In the genomic region with DNA sequence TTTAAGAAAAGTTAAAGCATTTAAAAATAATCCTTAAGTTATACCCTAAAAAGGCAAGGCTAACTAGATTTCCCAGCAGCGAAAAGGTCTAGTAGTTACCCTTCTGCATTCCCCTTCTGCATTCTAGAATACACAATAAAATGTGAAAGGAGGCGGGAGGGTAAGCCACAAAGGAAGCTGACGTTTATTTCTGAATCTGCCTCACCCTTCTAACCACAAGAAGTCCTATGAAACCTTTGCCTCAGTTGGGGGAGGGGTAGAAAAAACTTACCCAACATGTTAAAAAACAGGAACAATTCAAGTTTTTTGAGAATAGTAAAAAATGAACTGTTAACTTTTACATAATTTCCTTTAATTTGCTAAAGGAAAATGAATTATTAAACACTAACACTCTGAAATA, we compare ENCODE assay signal across 1 cellular context.
TF ChIP-seq lines count a peak whose summit lies in the region.

No MANE protein-coding gene starts in this region.

TF ChIP-seq in GM23338, 12 proteins besides CTCF, POLR2A, EP300 and RAD21:
- TF ChIP-seq, protein P1, sequence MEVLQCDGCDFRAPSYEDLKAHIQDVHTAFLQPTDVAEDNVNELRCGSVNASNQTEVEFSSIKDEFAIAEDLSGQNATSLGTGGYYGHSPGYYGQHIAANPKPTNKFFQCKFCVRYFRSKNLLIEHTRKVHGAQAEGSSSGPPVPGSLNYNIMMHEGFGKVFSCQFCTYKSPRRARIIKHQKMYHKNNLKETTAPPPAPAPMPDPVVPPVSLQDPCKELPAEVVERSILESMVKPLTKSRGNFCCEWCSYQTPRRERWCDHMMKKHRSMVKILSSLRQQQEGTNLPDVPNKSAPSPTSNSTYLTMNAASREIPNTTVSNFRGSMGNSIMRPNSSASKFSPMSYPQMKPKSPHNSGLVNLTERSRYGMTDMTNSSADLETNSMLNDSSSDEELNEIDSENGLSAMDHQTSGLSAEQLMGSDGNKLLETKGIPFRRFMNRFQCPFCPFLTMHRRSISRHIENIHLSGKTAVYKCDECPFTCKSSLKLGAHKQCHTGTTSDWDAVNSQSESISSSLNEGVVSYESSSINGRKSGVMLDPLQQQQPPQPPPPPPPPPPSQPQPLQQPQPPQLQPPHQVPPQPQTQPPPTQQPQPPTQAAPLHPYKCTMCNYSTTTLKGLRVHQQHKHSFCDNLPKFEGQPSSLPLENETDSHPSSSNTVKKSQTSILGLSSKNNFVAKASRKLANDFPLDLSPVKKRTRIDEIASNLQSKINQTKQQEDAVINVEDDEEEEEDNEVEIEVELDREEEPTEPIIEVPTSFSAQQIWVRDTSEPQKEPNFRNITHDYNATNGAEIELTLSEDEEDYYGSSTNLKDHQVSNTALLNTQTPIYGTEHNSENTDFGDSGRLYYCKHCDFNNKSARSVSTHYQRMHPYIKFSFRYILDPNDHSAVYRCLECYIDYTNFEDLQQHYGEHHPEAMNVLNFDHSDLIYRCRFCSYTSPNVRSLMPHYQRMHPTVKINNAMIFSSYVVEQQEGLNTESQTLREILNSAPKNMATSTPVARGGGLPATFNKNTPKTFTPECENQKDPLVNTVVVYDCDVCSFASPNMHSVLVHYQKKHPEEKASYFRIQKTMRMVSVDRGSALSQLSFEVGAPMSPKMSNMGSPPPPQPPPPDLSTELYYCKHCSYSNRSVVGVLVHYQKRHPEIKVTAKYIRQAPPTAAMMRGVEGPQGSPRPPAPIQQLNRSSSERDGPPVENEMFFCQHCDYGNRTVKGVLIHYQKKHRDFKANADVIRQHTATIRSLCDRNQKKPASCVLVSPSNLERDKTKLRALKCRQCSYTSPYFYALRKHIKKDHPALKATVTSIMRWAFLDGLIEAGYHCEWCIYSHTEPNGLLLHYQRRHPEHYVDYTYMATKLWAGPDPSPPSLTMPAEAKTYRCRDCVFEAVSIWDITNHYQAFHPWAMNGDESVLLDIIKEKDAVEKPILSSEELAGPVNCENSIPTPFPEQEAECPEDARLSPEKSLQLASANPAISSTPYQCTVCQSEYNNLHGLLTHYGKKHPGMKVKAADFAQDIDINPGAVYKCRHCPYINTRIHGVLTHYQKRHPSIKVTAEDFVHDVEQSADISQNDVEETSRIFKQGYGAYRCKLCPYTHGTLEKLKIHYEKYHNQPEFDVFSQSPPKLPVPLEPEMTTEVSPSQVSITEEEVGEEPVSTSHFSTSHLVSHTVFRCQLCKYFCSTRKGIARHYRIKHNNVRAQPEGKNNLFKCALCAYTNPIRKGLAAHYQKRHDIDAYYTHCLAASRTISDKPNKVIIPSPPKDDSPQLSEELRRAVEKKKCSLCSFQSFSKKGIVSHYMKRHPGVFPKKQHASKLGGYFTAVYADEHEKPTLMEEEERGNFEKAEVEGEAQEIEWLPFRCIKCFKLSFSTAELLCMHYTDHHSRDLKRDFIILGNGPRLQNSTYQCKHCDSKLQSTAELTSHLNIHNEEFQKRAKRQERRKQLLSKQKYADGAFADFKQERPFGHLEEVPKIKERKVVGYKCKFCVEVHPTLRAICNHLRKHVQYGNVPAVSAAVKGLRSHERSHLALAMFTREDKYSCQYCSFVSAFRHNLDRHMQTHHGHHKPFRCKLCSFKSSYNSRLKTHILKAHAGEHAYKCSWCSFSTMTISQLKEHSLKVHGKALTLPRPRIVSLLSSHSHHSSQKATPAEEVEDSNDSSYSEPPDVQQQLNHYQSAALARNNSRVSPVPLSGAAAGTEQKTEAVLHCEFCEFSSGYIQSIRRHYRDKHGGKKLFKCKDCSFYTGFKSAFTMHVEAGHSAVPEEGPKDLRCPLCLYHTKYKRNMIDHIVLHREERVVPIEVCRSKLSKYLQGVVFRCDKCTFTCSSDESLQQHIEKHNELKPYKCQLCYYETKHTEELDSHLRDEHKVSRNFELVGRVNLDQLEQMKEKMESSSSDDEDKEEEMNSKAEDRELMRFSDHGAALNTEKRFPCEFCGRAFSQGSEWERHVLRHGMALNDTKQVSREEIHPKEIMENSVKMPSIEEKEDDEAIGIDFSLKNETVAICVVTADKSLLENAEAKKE (CRISPR knock-in tag; IDR thresholded peaks at IDR 0.05): no peak
- TF ChIP-seq EZH2 (IDR thresholded peaks at IDR 0.05; ENCODE audit: low read depth, unreplicated experiment) (no peak), ZNF331 (CRISPR knock-in tag; IDR thresholded peaks at IDR 0.05; ENCODE audit: low read depth) (no peak), ZNF114 (CRISPR knock-in tag; IDR thresholded peaks at IDR 0.05) (no peak)
- TF ChIP-seq, protein P2, sequence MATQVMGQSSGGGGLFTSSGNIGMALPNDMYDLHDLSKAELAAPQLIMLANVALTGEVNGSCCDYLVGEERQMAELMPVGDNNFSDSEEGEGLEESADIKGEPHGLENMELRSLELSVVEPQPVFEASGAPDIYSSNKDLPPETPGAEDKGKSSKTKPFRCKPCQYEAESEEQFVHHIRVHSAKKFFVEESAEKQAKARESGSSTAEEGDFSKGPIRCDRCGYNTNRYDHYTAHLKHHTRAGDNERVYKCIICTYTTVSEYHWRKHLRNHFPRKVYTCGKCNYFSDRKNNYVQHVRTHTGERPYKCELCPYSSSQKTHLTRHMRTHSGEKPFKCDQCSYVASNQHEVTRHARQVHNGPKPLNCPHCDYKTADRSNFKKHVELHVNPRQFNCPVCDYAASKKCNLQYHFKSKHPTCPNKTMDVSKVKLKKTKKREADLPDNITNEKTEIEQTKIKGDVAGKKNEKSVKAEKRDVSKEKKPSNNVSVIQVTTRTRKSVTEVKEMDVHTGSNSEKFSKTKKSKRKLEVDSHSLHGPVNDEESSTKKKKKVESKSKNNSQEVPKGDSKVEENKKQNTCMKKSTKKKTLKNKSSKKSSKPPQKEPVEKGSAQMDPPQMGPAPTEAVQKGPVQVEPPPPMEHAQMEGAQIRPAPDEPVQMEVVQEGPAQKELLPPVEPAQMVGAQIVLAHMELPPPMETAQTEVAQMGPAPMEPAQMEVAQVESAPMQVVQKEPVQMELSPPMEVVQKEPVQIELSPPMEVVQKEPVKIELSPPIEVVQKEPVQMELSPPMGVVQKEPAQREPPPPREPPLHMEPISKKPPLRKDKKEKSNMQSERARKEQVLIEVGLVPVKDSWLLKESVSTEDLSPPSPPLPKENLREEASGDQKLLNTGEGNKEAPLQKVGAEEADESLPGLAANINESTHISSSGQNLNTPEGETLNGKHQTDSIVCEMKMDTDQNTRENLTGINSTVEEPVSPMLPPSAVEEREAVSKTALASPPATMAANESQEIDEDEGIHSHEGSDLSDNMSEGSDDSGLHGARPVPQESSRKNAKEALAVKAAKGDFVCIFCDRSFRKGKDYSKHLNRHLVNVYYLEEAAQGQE (IDR thresholded peaks at IDR 0.05; ENCODE audit: unreplicated experiment): no peak
